Comparison of ENCODE assay signal across 14 cellular contexts in the genomic region with DNA sequence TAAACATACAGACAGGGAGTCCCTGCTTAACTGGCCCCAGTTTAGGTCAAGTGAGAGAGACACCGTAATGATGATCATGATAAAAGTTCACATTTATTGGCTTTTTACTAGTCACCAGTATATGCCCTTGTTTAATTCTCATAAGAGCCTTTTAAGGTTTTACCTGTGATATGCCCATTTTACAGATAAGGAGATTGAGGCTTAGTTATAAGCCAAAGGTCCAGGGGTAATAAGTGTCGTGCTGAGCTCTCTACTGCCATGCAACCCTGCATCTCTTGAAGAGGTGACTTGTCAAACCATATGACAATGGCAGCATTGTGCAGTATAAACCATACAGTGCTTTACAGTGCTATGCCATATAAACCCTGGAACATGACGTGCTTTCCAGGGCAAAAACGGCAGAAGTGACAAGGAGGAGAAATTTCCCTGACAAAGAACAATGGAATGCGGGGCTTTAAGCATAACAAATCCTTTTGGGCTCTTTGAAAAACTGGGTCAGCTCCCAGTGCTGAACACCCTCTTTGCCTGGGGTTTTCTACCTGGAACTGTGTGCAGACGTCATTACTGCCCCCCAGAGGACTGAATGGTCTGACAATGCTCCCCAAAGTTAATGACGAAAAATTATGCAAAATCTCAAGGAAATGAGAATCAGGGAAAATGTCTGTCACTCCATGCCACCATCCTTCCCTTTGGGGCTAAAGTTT. TPM values are rescaled to one million over a fixed set of nuclear protein-coding genes. Genes with fewer than 3 reads are reported as not detected.
DNase-seq lines count a peak whose midpoint lies in the region; ATAC-seq, FAIRE-seq and TF ChIP-seq lines count a peak whose summit lies in the region.
"Had no signal": no experiment of that assay in that cellular context is flagged by ENCODE, and none has a peak within 500 bp of the region (broad histone marks: within the 10 kb centered on the region; RNA-seq: fewer than 3 reads in every experiment).

No MANE protein-coding gene starts in this region.

- no peak for FAIRE-seq in K562 (lab: Jason Lieb, UNC)
- FAIRE-seq: A549, islet of Langerhans had no signal

- ATAC-seq in K562 = peak; percentile 48; the same call in 2 of the 3 replicates
- ATAC-seq: natural killer cell had no signal

- no peaks in the 10 kb centered on the region for H3K9me3 Mint-ChIP-seq in neural progenitor cell
- H3K9me3 Mint-ChIP-seq: natural killer cell had no signal

- H3K9me3 ChIP-seq in Loucy (ENCODE audit: insufficient read depth, low read depth, low read length) (no peaks in the 10 kb centered on the region), K562 (replicated peaks; ENCODE audit: control insufficient read depth, insufficient read depth, low read depth, low read length) (no peaks in the 10 kb centered on the region), neural progenitor cell (ENCODE audit: low read depth) (no peaks in the 10 kb centered on the region), stomach (no peaks in the 10 kb centered on the region)
- H3K9me3 ChIP-seq: A549 had no signal

- H3K27me3 Mint-ChIP-seq in neural progenitor cell (ENCODE audit: insufficient read depth, low read depth) = peaks cover 2% of the 10 kb centered on the region

- DNase-seq in NCI-H1092 treated with DMSO at 0.1 percent for 48 hours (lab: John Stamatoyannopoulos, UW) (peak; percentile 34), NCI-H1092 (lab: John Stamatoyannopoulos, UW) (no peak), K562 (ENCODE audit: extremely low read depth in 1 of 4, low spot score in 3 of 4) (no peak), neural progenitor cell (ENCODE audit: low spot score) (peak; percentile 65), NOMO-1 treated with DMSO at 0.1 percent for 48 hours (lab: John Stamatoyannopoulos, UW; ENCODE audit: unreplicated experiment) (no peak), RPMI8226 (no peak), stomach (no peak)
- DNase-seq: amniotic stem cell; natural killer cell; NK-92 treated with Interleukin-12 subunit alpha and Interleukin-12 subunit beta, amount 100 ng/mL, for 24 hours; T-helper 2 cell had no signal

- H3K27me3 ChIP-seq in Loucy (ENCODE audit: insufficient read depth, low read length, poor library complexity, severe bottlenecking) (no peaks in the 10 kb centered on the region), K562 (ENCODE audit: control insufficient read depth in 2 of 2, insufficient read depth in 2 of 2, low read length in 2 of 2) (no peaks in the 10 kb centered on the region), neural progenitor cell (peaks cover 8% of the 10 kb centered on the region), stomach (peaks cover 0 to 38% (median 4%) of the 10 kb centered on the region in 3 donors)

- H3K27ac ChIP-seq in K562 (ENCODE audit: extremely low read depth, low read depth, low read length) (no peak overlapping the region), neural progenitor cell (no peak overlapping the region), stomach (no peak overlapping the region)
- H3K27ac ChIP-seq: A549 had no signal

- TF ChIP-seq POLR2A in K562 (conservative IDR thresholded peaks at IDR 0.05) (no peak), stomach (IDR thresholded peaks at IDR 0.05) (no peak)

- H3K79me2 ChIP-seq in Loucy (ENCODE audit: insufficient read depth, low read length) (no peaks in the 10 kb centered on the region), K562 (ENCODE audit: control insufficient read depth, insufficient read depth, low read length) (no peaks in the 10 kb centered on the region), neural progenitor cell (ENCODE audit: low read depth) (no peaks in the 10 kb centered on the region)

- TF ChIP-seq EP300 in K562 (IDR thresholded peaks at IDR 0.05; ENCODE audit: low read length) (no peak), stomach (IDR thresholded peaks at IDR 0.05) (no peak)

- POLR2A ChIA-PET in K562 (lab: Yijun Ruan, JAX) = no interaction called here

- 0 out of 4 replicates have a peak, but pooled peaks of 1 of the 2 experiments have one; percentile 9 for TF ChIP-seq RAD21 in K562 (CRISPR knock-in tag; conservative IDR thresholded peaks at IDR 0.05 in 1 of 2, IDR thresholded peaks at IDR 0.05 in 1 of 2)

- H3K4me3 Mint-ChIP-seq in neural progenitor cell = no peak overlapping the region
- H3K4me3 Mint-ChIP-seq: natural killer cell had no signal

- H3K36me3 ChIP-seq in Loucy (ENCODE audit: insufficient read depth, low read length) (no peaks in the 10 kb centered on the region), K562 (ENCODE audit: control insufficient read depth, insufficient read depth, low read length) (no peaks in the 10 kb centered on the region), neural progenitor cell (no peaks in the 10 kb centered on the region), stomach (no peaks in the 10 kb centered on the region)

- peaks cover 17% of the 10 kb centered on the region for H3K4me1 Mint-ChIP-seq in neural progenitor cell
- H3K4me1 Mint-ChIP-seq: natural killer cell had no signal

- no peak overlapping the region for H3K27ac Mint-ChIP-seq in neural progenitor cell
- H3K27ac Mint-ChIP-seq: natural killer cell had no signal

- 0% methylated on average over 7 of the region's 7 CpGs for WGBS in K562 (ENCODE audit: insufficient coverage, low coverage, missing lambda C conversion rate)
- 17 to 29% (median 25%) methylated on average over 7 of the region's 7 CpGs for WGBS in stomach, 5 donors

- TF ChIP-seq CTCF in Loucy (conservative IDR thresholded peaks at IDR 0.05; ENCODE audit: low read length) (peak; percentile 35; the same call in 1 of the 2 replicates), K562 (IDR thresholded peaks at IDR 0.05 in 2 of 3, conservative IDR thresholded peaks at IDR 0.05 in 1 of 3; ENCODE audit: insufficient read depth in 2 of 3, low read depth in 1 of 3, low read length in 3 of 3) (peak in 2 of 3 experiments; percentile 29 to 32; a peak in 3 of 6 replicates), neural progenitor cell (IDR thresholded peaks at IDR 0.05) (peak; percentile 61), stomach (IDR thresholded peaks at IDR 0.05) (no peak)

- H3K4me1 ChIP-seq in Loucy (ENCODE audit: insufficient read depth, low read length, poor library complexity, severe bottlenecking) (no peaks in the 10 kb centered on the region), K562 (replicated peaks in 1 of 2; ENCODE audit: control insufficient read depth in 2 of 2, insufficient read depth in 2 of 2, low read length in 2 of 2) (no peaks in the 10 kb centered on the region), neural progenitor cell (peaks cover 29% of the 10 kb centered on the region), stomach (no peaks in the 10 kb centered on the region)
- H3K4me1 ChIP-seq: A549 had no signal

- H3K9me1 ChIP-seq in K562 (ENCODE audit: control insufficient read depth, insufficient read depth, low read length) = no peaks in the 10 kb centered on the region

- BruUV-seq in K562 (replicated peaks; lab: Mats Ljungman, UMichigan) = no TSS peak

- intact Hi-C loops in K562 (cut with micrococcal nuclease) (loop anchor here (5.0 kb wide), 1 partner anchor 102 kb away; the partner anchor contains the start of gene TUNAR), stomach (cut with DNase I; ENCODE audit: low total_unique reads) (no loop called here)

- H2AFZ ChIP-seq in Loucy (ENCODE audit: low read length) (no peak overlapping the region), K562 (ENCODE audit: low read depth, low read length) (no peak overlapping the region), neural progenitor cell (replicated peaks) (no peak overlapping the region)

- H3F3A ChIP-seq in Loucy (ENCODE audit: low read depth) (no peaks in the 10 kb centered on the region), neural progenitor cell (ENCODE audit: low read depth) (peaks cover 16% of the 10 kb centered on the region)

- H4K20me1 ChIP-seq in Loucy (ENCODE audit: insufficient read depth, low read length, poor library complexity, severe bottlenecking) (no peaks in the 10 kb centered on the region), K562 (replicated peaks; ENCODE audit: control insufficient read depth, insufficient read depth, low read length) (no peaks in the 10 kb centered on the region; the same call in 1 of the 2 replicates), neural progenitor cell (ENCODE audit: low read depth) (no peaks in the 10 kb centered on the region)

- H3K4me2 ChIP-seq in Loucy (ENCODE audit: low read depth, low read length, poor library complexity, severe bottlenecking) = no peak overlapping the region
- H3K4me2 ChIP-seq in K562 (ENCODE audit: insufficient read depth, low read length) = no peak overlapping the region
- peak overlapping the region; percentile 9 for H3K4me2 ChIP-seq in neural progenitor cell
- H3K4me2 ChIP-seq: A549 had no signal

- CTCF ChIA-PET in K562 (lab: Yijun Ruan, JAX; ENCODE audit: low intra/inter-chr PET ratio) = no interaction called here

- in situ Hi-C loops in K562 (cut with MboI) = no loop called here

- no peaks in the 10 kb centered on the region for H3K36me3 Mint-ChIP-seq in neural progenitor cell
- H3K36me3 Mint-ChIP-seq: natural killer cell had no signal

- no peaks in the 10 kb centered on the region for H3K9me2 ChIP-seq in Loucy (replicated peaks; ENCODE audit: low read depth, low read length)

- H3K9ac ChIP-seq in Loucy (ENCODE audit: low read depth, low read length, poor library complexity, severe bottlenecking) (no peak overlapping the region), K562 (ENCODE audit: insufficient read depth in 1 of 2, low read depth in 2 of 2, low read length in 2 of 2) (no peak overlapping the region), neural progenitor cell (no peak overlapping the region)

- H3K4me3 ChIP-seq in Loucy (ENCODE audit: low read length, poor library complexity, severe bottlenecking) (no peak overlapping the region), K562 (no peak overlapping the region), neural progenitor cell (no peak overlapping the region), stomach (no peak overlapping the region)
- H3K4me3 ChIP-seq: A549 had no signal

RNA-seq across cellular contexts. Expression of gene C14orf132, which starts 59.7 kb away (rescaled TPM):
- total RNA-seq in K562 (2011; cell fraction: chromatin; rRNA removed; ENCODE audit: low replicate concordance) = 0.05 TPM in 1 of 2 replicates, not detected in the other
- total RNA-seq in K562 (2011; cell fraction: nucleolus; rRNA removed) = not detected in 2 replicates
- not detected in 2 replicates for total RNA-seq in K562 (2011; cell fraction: nucleoplasm; rRNA removed)
- total RNA-seq in K562 (2014; rRNA removed) (not detected in 2 replicates), K562 (2014; rRNA removed; fragmentation: Illumina TruSeq; extraction: Trizol) (not detected in 2 replicates), K562 (2015; rRNA removed; fragmentation: Illumina TruSeq; extraction: Trizol) (not detected in 2 replicates), K562 (2021) (0.04 TPM in 1 of 2 replicates, not detected in the other), neural progenitor cell (ENCODE audit: low replicate concordance) (5.5 and 8.1 TPM in 2 replicates), stomach (10 to 100 TPM in 4 of 5 donors, 1 to 10 TPM in 1; 7.5 to 22.8 (median 17.5) TPM)
- polyA plus RNA-seq in K562 (2011; rRNA removed) (not detected in 2 replicates), K562 (2014; fragmentation: Illumina TruSeq; extraction: Trizol) (not detected in 2 replicates), K562 (2014; fragmentation: Nextera tagmentation; extraction: Ambion mirVana) (not detected), K562 (2014; rRNA removed) (0.04 TPM in 1 of 2 replicates, not detected in the other), stomach (10 to 100 TPM in 1 of 3 donors, 1 to 10 TPM in 2; 4.6 to 10.0 (median 6.5) TPM)
- not detected in 2 replicates for polyA plus RNA-seq in K562 (2011; cell fraction: cytosol; rRNA removed)
- not detected in 2 replicates for polyA plus RNA-seq in K562 (2011; cell fraction: nucleus; rRNA removed)
- polyA plus RNA-seq in K562 (2012) = not detected in 2 replicates
- polyA minus RNA-seq in K562 (2011; rRNA and poly(A)+ RNA removed) = not detected in 2 replicates
- polyA minus RNA-seq in K562 (2011; cell fraction: cytosol; rRNA and poly(A)+ RNA removed) = not detected in 2 replicates
- polyA minus RNA-seq in K562 (2011; cell fraction: nucleus; rRNA and poly(A)+ RNA removed) = not detected in 2 replicates

Comparison
In these comparisons a context has a peak if more than half of its experiments do, and no peak if none do; other contexts are left out.
1. DNase-seq: peak in NCI-H1092 treated with DMSO at 0.1 percent for 48 hours (single experiment) and neural progenitor cell (single experiment); none in NCI-H1092 (single experiment), K562 (0 of 4), NOMO-1 treated with DMSO at 0.1 percent for 48 hours (single experiment), RPMI8226 (single experiment) and stomach (single experiment).
2. CTCF ChIP-seq: peak in Loucy (single experiment), K562 (2 of 3) and neural progenitor cell (single experiment); none in stomach (0 of 7).